In the genomic region with DNA sequence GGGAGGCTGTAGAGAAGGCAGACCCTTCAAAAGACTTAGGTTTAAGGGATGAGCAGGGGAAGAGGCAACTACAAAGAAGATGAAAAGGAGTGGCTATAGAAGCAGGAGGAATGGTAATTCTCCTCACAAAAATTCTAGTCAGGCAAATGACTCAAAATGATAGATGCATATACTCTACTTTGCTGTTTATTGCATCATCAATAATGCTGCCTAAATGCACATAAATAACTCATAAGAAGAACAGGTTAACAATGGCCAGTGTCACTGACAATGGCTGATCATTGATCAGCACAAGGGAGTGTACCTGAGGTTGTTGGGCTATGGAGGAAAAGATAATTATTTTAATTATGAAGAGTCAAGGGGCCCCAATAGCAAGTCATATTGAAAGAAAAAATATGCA, we compare ENCODE assay signal across 2 cellular contexts.
TF ChIP-seq lines count a peak whose summit lies in the region.

No MANE protein-coding gene starts in this region.

TF ChIP-seq in HepG2, 621 proteins besides CTCF, POLR2A, EP300 and RAD21 (continued from another document):
- peak; percentile 39; the same call in 1 of the 2 replicates for TF ChIP-seq CEBPB (IDR thresholded peaks at IDR 0.05; ENCODE audit: borderline replicate concordance, low read depth, low read length)
- TF ChIP-seq, protein P1, sequence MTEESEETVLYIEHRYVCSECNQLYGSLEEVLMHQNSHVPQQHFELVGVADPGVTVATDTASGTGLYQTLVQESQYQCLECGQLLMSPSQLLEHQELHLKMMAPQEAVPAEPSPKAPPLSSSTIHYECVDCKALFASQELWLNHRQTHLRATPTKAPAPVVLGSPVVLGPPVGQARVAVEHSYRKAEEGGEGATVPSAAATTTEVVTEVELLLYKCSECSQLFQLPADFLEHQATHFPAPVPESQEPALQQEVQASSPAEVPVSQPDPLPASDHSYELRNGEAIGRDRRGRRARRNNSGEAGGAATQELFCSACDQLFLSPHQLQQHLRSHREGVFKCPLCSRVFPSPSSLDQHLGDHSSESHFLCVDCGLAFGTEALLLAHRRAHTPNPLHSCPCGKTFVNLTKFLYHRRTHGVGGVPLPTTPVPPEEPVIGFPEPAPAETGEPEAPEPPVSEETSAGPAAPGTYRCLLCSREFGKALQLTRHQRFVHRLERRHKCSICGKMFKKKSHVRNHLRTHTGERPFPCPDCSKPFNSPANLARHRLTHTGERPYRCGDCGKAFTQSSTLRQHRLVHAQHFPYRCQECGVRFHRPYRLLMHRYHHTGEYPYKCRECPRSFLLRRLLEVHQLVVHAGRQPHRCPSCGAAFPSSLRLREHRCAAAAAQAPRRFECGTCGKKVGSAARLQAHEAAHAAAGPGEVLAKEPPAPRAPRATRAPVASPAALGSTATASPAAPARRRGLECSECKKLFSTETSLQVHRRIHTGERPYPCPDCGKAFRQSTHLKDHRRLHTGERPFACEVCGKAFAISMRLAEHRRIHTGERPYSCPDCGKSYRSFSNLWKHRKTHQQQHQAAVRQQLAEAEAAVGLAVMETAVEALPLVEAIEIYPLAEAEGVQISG (CRISPR knock-in tag; IDR thresholded peaks at IDR 0.05): no peak
- peak; percentile 38; the same call in 1 of the 2 replicates for TF ChIP-seq ATF7 (IDR thresholded peaks at IDR 0.05)
- no peak for TF ChIP-seq ATF7 (CRISPR knock-in tag; IDR thresholded peaks at IDR 0.05)
- TF ChIP-seq, protein P2, sequence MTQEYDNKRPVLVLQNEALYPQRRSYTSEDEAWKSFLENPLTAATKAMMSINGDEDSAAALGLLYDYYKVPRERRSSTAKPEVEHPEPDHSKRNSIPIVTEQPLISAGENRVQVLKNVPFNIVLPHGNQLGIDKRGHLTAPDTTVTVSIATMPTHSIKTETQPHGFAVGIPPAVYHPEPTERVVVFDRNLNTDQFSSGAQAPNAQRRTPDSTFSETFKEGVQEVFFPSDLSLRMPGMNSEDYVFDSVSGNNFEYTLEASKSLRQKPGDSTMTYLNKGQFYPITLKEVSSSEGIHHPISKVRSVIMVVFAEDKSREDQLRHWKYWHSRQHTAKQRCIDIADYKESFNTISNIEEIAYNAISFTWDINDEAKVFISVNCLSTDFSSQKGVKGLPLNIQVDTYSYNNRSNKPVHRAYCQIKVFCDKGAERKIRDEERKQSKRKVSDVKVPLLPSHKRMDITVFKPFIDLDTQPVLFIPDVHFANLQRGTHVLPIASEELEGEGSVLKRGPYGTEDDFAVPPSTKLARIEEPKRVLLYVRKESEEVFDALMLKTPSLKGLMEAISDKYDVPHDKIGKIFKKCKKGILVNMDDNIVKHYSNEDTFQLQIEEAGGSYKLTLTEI (CRISPR knock-in tag; conservative IDR thresholded peaks at IDR 0.05): no peak
- no peak for TF ChIP-seq PLRG1 (conservative IDR thresholded peaks at IDR 0.05)
- TF ChIP-seq, protein P3, sequence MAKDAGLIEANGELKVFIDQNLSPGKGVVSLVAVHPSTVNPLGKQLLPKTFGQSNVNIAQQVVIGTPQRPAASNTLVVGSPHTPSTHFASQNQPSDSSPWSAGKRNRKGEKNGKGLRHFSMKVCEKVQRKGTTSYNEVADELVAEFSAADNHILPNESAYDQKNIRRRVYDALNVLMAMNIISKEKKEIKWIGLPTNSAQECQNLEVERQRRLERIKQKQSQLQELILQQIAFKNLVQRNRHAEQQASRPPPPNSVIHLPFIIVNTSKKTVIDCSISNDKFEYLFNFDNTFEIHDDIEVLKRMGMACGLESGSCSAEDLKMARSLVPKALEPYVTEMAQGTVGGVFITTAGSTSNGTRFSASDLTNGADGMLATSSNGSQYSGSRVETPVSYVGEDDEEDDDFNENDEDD (CRISPR knock-in tag; IDR thresholded peaks at IDR 0.05; ENCODE audit: borderline replicate concordance): no peak
- TF ChIP-seq, protein P4, sequence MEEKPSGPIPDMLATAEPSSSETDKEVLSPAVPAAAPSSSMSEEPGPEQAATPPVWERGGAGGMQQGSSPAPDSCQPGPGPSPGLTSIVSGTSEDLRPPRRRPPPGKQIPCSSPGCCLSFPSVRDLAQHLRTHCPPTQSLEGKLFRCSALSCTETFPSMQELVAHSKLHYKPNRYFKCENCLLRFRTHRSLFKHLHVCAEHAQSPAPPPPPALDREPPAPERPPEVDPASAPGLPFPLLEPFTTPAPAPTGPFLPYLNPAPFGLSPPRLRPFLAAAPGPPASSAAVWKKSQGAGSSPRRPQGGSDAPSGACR (CRISPR knock-in tag; IDR thresholded peaks at IDR 0.05): no peak
- no peak for TF ChIP-seq ESRRA (CRISPR knock-in tag; IDR thresholded peaks at IDR 0.05; ENCODE audit: low read depth)
TF ChIP-seq in HepG2: peak in this region for 2.

TF ChIP-seq in neural cell, 6 proteins besides CTCF, POLR2A, EP300 and RAD21 (continued from another document):
- TF ChIP-seq, protein P5, sequence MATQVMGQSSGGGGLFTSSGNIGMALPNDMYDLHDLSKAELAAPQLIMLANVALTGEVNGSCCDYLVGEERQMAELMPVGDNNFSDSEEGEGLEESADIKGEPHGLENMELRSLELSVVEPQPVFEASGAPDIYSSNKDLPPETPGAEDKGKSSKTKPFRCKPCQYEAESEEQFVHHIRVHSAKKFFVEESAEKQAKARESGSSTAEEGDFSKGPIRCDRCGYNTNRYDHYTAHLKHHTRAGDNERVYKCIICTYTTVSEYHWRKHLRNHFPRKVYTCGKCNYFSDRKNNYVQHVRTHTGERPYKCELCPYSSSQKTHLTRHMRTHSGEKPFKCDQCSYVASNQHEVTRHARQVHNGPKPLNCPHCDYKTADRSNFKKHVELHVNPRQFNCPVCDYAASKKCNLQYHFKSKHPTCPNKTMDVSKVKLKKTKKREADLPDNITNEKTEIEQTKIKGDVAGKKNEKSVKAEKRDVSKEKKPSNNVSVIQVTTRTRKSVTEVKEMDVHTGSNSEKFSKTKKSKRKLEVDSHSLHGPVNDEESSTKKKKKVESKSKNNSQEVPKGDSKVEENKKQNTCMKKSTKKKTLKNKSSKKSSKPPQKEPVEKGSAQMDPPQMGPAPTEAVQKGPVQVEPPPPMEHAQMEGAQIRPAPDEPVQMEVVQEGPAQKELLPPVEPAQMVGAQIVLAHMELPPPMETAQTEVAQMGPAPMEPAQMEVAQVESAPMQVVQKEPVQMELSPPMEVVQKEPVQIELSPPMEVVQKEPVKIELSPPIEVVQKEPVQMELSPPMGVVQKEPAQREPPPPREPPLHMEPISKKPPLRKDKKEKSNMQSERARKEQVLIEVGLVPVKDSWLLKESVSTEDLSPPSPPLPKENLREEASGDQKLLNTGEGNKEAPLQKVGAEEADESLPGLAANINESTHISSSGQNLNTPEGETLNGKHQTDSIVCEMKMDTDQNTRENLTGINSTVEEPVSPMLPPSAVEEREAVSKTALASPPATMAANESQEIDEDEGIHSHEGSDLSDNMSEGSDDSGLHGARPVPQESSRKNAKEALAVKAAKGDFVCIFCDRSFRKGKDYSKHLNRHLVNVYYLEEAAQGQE (IDR thresholded peaks at IDR 0.05; ENCODE audit: borderline replicate concordance): no peak
- TF ChIP-seq EZH2 (IDR thresholded peaks at IDR 0.05; ENCODE audit: borderline replicate concordance, insufficient read depth, low read length, poor library complexity, severe bottlenecking) (no peak), SMC3 (conservative IDR thresholded peaks at IDR 0.05; ENCODE audit: poor library complexity) (no peak), POLR2AphosphoS5 (IDR thresholded peaks at IDR 0.05) (no peak)
TF ChIP-seq in neural cell: peak in this region for 0.
